28 cellular contexts compared by ENCODE assay signal in genomic region chr4:8510611-8511285, GRCh38.
"Had no signal": no experiment of that assay in that cellular context is flagged by ENCODE, and none has a peak within 500 bp of the region (broad histone marks: within the 10 kb centered on the region; RNA-seq: fewer than 3 reads in every experiment).

No MANE protein-coding gene starts in this region.

- H3K27ac Mint-ChIP-seq: activated B cell treated with CpG ODN at 0.5 μM for 24 hours; activated CD4-positive, alpha-beta memory T cell treated with anti-CD3 and anti-CD28 coated beads for 36 hours; activated CD4-positive, alpha-beta T cell treated with anti-CD3 and anti-CD28 coated beads, Interleukin-2, amount 10 ng/mL, durations not matched to agents 24 days and 14 days; activated CD8-positive, alpha-beta T cell treated with anti-CD3 and anti-CD28 coated beads, Interleukin-2, amount 10 ng/mL, durations not matched to agents 7 days and 5 days; activated naive CD4-positive, alpha-beta T cell treated with anti-CD3 and anti-CD28 coated beads, Interleukin-2, amount 10 ng/mL, durations not matched to agents 7 days and 5 days; activated naive CD4-positive, alpha-beta T cell treated with anti-CD3 and anti-CD28 coated beads, Interleukin-2, amount 50 U/mL, for 72 hours; activated naive CD8-positive, alpha-beta T cell treated with anti-CD3 and anti-CD28 coated beads, Interleukin-2, amount 10 ng/mL, durations not matched to agents 7 days and 5 days; activated T-cell treated with anti-CD3 and anti-CD28 coated beads, Interleukin-2, amount 50 U/mL, for 24 hours; activated T-cell treated with anti-CD3 and anti-CD28 coated beads, Interleukin-2, amount 50 U/mL, for 72 hours; brain had no signal

- H3K27ac ChIP-seq: ascending aorta, breast epithelium, cardiac muscle cell, colonic mucosa, epithelial cell of prostate, esophagus squamous epithelium, gastroesophageal sphincter, VCaP had no signal

- H3K36me3 Mint-ChIP-seq: activated CD4-positive, alpha-beta memory T cell treated with anti-CD3 and anti-CD28 coated beads for 36 hours; activated naive CD4-positive, alpha-beta T cell treated with anti-CD3 and anti-CD28 coated beads, Interleukin-2, amount 10 ng/mL, durations not matched to agents 7 days and 5 days; activated naive CD4-positive, alpha-beta T cell treated with anti-CD3 and anti-CD28 coated beads, Interleukin-2, amount 50 U/mL, for 72 hours; activated naive CD8-positive, alpha-beta T cell treated with anti-CD3 and anti-CD28 coated beads, Interleukin-2, amount 10 ng/mL, durations not matched to agents 7 days and 5 days had no signal

- H3K27me3 ChIP-seq: ascending aorta, breast epithelium, cardiac muscle cell, colonic mucosa, esophagus squamous epithelium, gastroesophageal sphincter had no signal

- H3K4me3 Mint-ChIP-seq: activated B cell treated with CpG ODN at 0.5 μM for 24 hours; activated CD4-positive, alpha-beta memory T cell treated with anti-CD3 and anti-CD28 coated beads for 36 hours; activated CD4-positive, alpha-beta T cell treated with anti-CD3 and anti-CD28 coated beads, Interleukin-2, amount 10 ng/mL, durations not matched to agents 24 days and 14 days; activated CD8-positive, alpha-beta T cell treated with anti-CD3 and anti-CD28 coated beads, Interleukin-2, amount 10 ng/mL, durations not matched to agents 7 days and 5 days; activated naive CD4-positive, alpha-beta T cell treated with anti-CD3 and anti-CD28 coated beads, Interleukin-2, amount 10 ng/mL, durations not matched to agents 7 days and 5 days; activated naive CD8-positive, alpha-beta T cell treated with anti-CD3 and anti-CD28 coated beads, Interleukin-2, amount 10 ng/mL, durations not matched to agents 7 days and 5 days; activated T-cell treated with anti-CD3 and anti-CD28 coated beads, Interleukin-2, amount 50 U/mL, for 24 hours; activated T-cell treated with anti-CD3 and anti-CD28 coated beads, Interleukin-2, amount 50 U/mL, for 72 hours; brain had no signal

- DNase-seq: activated B cell treated with CpG ODN at 0.5 μM for 24 hours; activated CD4-positive, alpha-beta memory T cell treated with anti-CD3 and anti-CD28 coated beads for 36 hours; activated CD4-positive, alpha-beta T cell treated with anti-CD3 and anti-CD28 coated beads, Interleukin-2, amount 10 ng/mL, durations not matched to agents 24 days and 14 days; activated CD8-positive, alpha-beta memory T cell treated with anti-CD3 and anti-CD28 coated beads, Interleukin-2, amount 50 U/mL, for 48 hours; activated CD8-positive, alpha-beta T cell treated with anti-CD3 and anti-CD28 coated beads, Interleukin-2, amount 10 ng/mL, durations not matched to agents 7 days and 5 days; activated gamma-delta T cell; activated naive CD4-positive, alpha-beta T cell; activated naive CD4-positive, alpha-beta T cell treated with anti-CD3 and anti-CD28 coated beads, Interleukin-2, amount 10 ng/mL, durations not matched to agents 7 days and 5 days; activated naive CD8-positive, alpha-beta T cell treated with anti-CD3 and anti-CD28 coated beads, Interleukin-2, amount 10 ng/mL, durations not matched to agents 7 days and 5 days; activated T-cell treated with anti-CD3 and anti-CD28 coated beads for 4 hours; activated T-cell treated with anti-CD3 and anti-CD28 coated beads, Interleukin-2, amount 50 U/mL, for 24 hours; activated T-cell treated with anti-CD3 and anti-CD28 coated beads, Interleukin-2, amount 50 U/mL, for 72 hours; central memory CD4-positive, alpha-beta T cell; cerebellar nuclear complex; colonic mucosa; effector CD8-positive, alpha-beta T cell; esophagus squamous epithelium; foreskin melanocyte; T-helper 2 cell had no signal

- H3K4me3 ChIP-seq: ascending aorta, breast epithelium, cardiac muscle cell, colonic mucosa, esophagus squamous epithelium, gastroesophageal sphincter had no signal

- H3K36me3 ChIP-seq: ascending aorta, breast epithelium, cardiac muscle cell, colonic mucosa, esophagus squamous epithelium, gastroesophageal sphincter had no signal

- H3K4me1 Mint-ChIP-seq: activated B cell treated with CpG ODN at 0.5 μM for 24 hours; activated CD4-positive, alpha-beta T cell treated with anti-CD3 and anti-CD28 coated beads, Interleukin-2, amount 10 ng/mL, durations not matched to agents 24 days and 14 days; activated naive CD4-positive, alpha-beta T cell treated with anti-CD3 and anti-CD28 coated beads, Interleukin-2, amount 10 ng/mL, durations not matched to agents 7 days and 5 days; activated naive CD8-positive, alpha-beta T cell treated with anti-CD3 and anti-CD28 coated beads, Interleukin-2, amount 10 ng/mL, durations not matched to agents 7 days and 5 days had no signal

- H3K4me1 ChIP-seq: colonic mucosa had no signal

- H3K9me3 ChIP-seq: ascending aorta, breast epithelium, colonic mucosa, esophagus squamous epithelium, gastroesophageal sphincter had no signal

- ATAC-seq: activated CD4-positive, CD25-positive, alpha-beta regulatory T cell treated with anti-CD3 and anti-CD28 coated beads, Interleukin-2, amount 50 U/mL, for 24 hours; activated CD8-positive, alpha-beta T cell treated with anti-CD3 and anti-CD28 coated beads, Interleukin-2, amount 10 ng/mL, durations not matched to agents 7 days and 5 days; activated naive CD4-positive, alpha-beta T cell treated with anti-CD3 and anti-CD28 coated beads, Interleukin-2, amount 50 U/mL, for 72 hours; activated T-cell treated with anti-CD3 and anti-CD28 coated beads, Interleukin-2, amount 50 U/mL, for 72 hours; gastroesophageal sphincter had no signal

- H3K9me3 Mint-ChIP-seq: activated CD4-positive, alpha-beta T cell treated with anti-CD3 and anti-CD28 coated beads, Interleukin-2, amount 10 ng/mL, durations not matched to agents 24 days and 14 days had no signal

- H3K27me3 Mint-ChIP-seq: activated B cell treated with CpG ODN at 0.5 μM for 24 hours; activated CD4-positive, alpha-beta memory T cell treated with anti-CD3 and anti-CD28 coated beads for 36 hours; activated CD4-positive, alpha-beta T cell treated with anti-CD3 and anti-CD28 coated beads, Interleukin-2, amount 10 ng/mL, durations not matched to agents 24 days and 14 days; activated naive CD4-positive, alpha-beta T cell treated with anti-CD3 and anti-CD28 coated beads, Interleukin-2, amount 10 ng/mL, durations not matched to agents 7 days and 5 days; activated naive CD8-positive, alpha-beta T cell treated with anti-CD3 and anti-CD28 coated beads, Interleukin-2, amount 10 ng/mL, durations not matched to agents 7 days and 5 days; activated T-cell treated with anti-CD3 and anti-CD28 coated beads, Interleukin-2, amount 50 U/mL, for 24 hours; brain had no signal
